ENCODE assay signal across 28 cellular contexts in genomic region chr21:45763074-45763473, GRCh38.
"Had no signal": no experiment of that assay in that cellular context is flagged by ENCODE, and none has a peak within 500 bp of the region (broad histone marks: within the 10 kb centered on the region; RNA-seq: fewer than 3 reads in every experiment).

No MANE protein-coding gene starts in this region.

- H3K27me3 ChIP-seq: body of pancreas, cardiac muscle cell had no signal

- H3K4me3 Mint-ChIP-seq: activated B cell treated with CpG ODN at 0.5 μM for 24 hours; activated CD4-positive, alpha-beta memory T cell treated with anti-CD3 and anti-CD28 coated beads for 36 hours; activated CD4-positive, alpha-beta T cell treated with anti-CD3 and anti-CD28 coated beads, Interleukin-2, amount 10 ng/mL, durations not matched to agents 24 days and 14 days; activated naive CD4-positive, alpha-beta T cell treated with anti-CD3 and anti-CD28 coated beads, Interleukin-2, amount 10 ng/mL, durations not matched to agents 7 days and 5 days; activated naive CD8-positive, alpha-beta T cell treated with anti-CD3 and anti-CD28 coated beads for 36 hours; activated T-helper 17 cell treated with anti-CD3 and anti-CD28 coated beads, Interleukin-2, amount 50 U/mL, for 72 hours; IgD-negative memory B cell; T-cell had no signal

- H3K27ac ChIP-seq: body of pancreas, cardiac muscle cell, SK-N-MC had no signal

- H3K9me3 ChIP-seq: body of pancreas had no signal

- H3K4me1 Mint-ChIP-seq: activated B cell treated with CpG ODN at 0.5 μM for 24 hours, IgD-negative memory B cell had no signal

- ATAC-seq: activated T-helper 17 cell treated with anti-CD3 and anti-CD28 coated beads, Interleukin-2, amount 50 U/mL, for 72 hours; body of pancreas; T-cell had no signal

- H3K36me3 Mint-ChIP-seq: activated CD4-positive, alpha-beta memory T cell treated with anti-CD3 and anti-CD28 coated beads for 36 hours; activated naive CD4-positive, alpha-beta T cell treated with anti-CD3 and anti-CD28 coated beads, Interleukin-2, amount 10 ng/mL, durations not matched to agents 7 days and 5 days; activated naive CD8-positive, alpha-beta T cell treated with anti-CD3 and anti-CD28 coated beads for 36 hours had no signal

- FAIRE-seq: TTC549 had no signal

- DNase-seq: activated B cell treated with CpG ODN at 0.5 μM for 24 hours; activated CD4-positive, alpha-beta memory T cell treated with anti-CD3 and anti-CD28 coated beads for 36 hours; activated CD4-positive, alpha-beta T cell treated with anti-CD3 and anti-CD28 coated beads for 1 hour; activated CD8-positive, alpha-beta memory T cell treated with anti-CD3 and anti-CD28 coated beads for 24 hours; activated gamma-delta T cell; activated naive CD4-positive, alpha-beta T cell treated with anti-CD3 and anti-CD28 coated beads, Interleukin-2, amount 10 ng/mL, durations not matched to agents 7 days and 5 days; activated naive CD8-positive, alpha-beta T cell treated with anti-CD3 and anti-CD28 coated beads for 36 hours; activated T-cell treated with anti-CD3 and anti-CD28 coated beads for 4 hours; activated T-cell treated with anti-CD3 and anti-CD28 coated beads, Interleukin-2, amount 50 U/mL, for 48 hours; body of pancreas; KG1; NCI-H1048; NCI-H2029; NCI-H2107; NCI-H2171 treated with DMSO at 0.1 percent for 48 hours; NCI-H226; NCI-H526; NCI-H774; SIG-M5; T-cell; T-helper 2 cell; T1000 had no signal

- H3K4me1 ChIP-seq: body of pancreas had no signal

- H3K9me3 Mint-ChIP-seq: activated B cell treated with CpG ODN at 0.5 μM for 24 hours; activated CD4-positive, alpha-beta memory T cell treated with anti-CD3 and anti-CD28 coated beads for 36 hours; activated CD4-positive, alpha-beta T cell treated with anti-CD3 and anti-CD28 coated beads, Interleukin-2, amount 10 ng/mL, durations not matched to agents 24 days and 14 days; activated naive CD4-positive, alpha-beta T cell treated with anti-CD3 and anti-CD28 coated beads, Interleukin-2, amount 10 ng/mL, durations not matched to agents 7 days and 5 days; activated naive CD8-positive, alpha-beta T cell treated with anti-CD3 and anti-CD28 coated beads for 36 hours; activated T-helper 17 cell treated with anti-CD3 and anti-CD28 coated beads, Interleukin-2, amount 50 U/mL, for 72 hours; T-cell had no signal

- H3K27me3 Mint-ChIP-seq: activated CD4-positive, alpha-beta memory T cell treated with anti-CD3 and anti-CD28 coated beads for 36 hours; activated CD4-positive, alpha-beta T cell treated with anti-CD3 and anti-CD28 coated beads, Interleukin-2, amount 10 ng/mL, durations not matched to agents 24 days and 14 days; activated naive CD4-positive, alpha-beta T cell treated with anti-CD3 and anti-CD28 coated beads, Interleukin-2, amount 10 ng/mL, durations not matched to agents 7 days and 5 days; activated naive CD8-positive, alpha-beta T cell treated with anti-CD3 and anti-CD28 coated beads for 36 hours; activated T-helper 17 cell treated with anti-CD3 and anti-CD28 coated beads, Interleukin-2, amount 50 U/mL, for 72 hours; IgD-negative memory B cell had no signal

- H3K4me3 ChIP-seq: body of pancreas, cardiac muscle cell, SK-N-MC had no signal

- H3K27ac Mint-ChIP-seq: activated B cell treated with CpG ODN at 0.5 μM for 24 hours; activated CD4-positive, alpha-beta memory T cell treated with anti-CD3 and anti-CD28 coated beads for 36 hours; activated CD4-positive, alpha-beta T cell treated with anti-CD3 and anti-CD28 coated beads, Interleukin-2, amount 10 ng/mL, durations not matched to agents 24 days and 14 days; activated naive CD4-positive, alpha-beta T cell treated with anti-CD3 and anti-CD28 coated beads, Interleukin-2, amount 10 ng/mL, durations not matched to agents 7 days and 5 days; activated naive CD8-positive, alpha-beta T cell treated with anti-CD3 and anti-CD28 coated beads for 36 hours; activated T-helper 17 cell treated with anti-CD3 and anti-CD28 coated beads, Interleukin-2, amount 50 U/mL, for 72 hours; IgD-negative memory B cell; T-cell had no signal

- H3K36me3 ChIP-seq: cardiac muscle cell had no signal
